ENCODE assay signal across 16 cellular contexts in the genomic region with DNA sequence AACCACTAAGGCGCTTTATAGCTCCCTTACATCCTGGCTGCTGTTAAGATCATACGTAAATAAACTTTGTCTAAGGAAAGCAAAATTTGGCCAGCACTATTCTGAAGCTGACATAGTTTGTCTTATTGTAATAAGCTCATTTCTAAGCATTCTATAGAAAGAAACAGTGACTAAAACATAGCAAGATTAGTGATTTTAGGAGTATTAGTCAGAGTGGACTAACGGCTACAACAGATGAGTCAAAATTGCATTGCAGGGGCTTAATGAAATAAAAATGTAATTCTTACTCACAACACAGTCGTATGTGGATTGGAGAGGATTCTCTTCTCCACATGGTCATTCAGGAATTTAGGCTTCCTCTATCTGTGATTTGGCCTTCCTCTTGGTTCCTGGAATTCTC.
DNase-seq lines count a peak whose midpoint lies in the region; ATAC-seq, FAIRE-seq and TF ChIP-seq lines count a peak whose summit lies in the region.
"Had no signal": no experiment of that assay in that cellular context is flagged by ENCODE, and none has a peak within 500 bp of the region (broad histone marks: within the 10 kb centered on the region; RNA-seq: fewer than 3 reads in every experiment).

No MANE protein-coding gene starts in this region.

- peaks cover 8% of the 10 kb centered on the region for H3K9me3 Mint-ChIP-seq in activated naive CD8-positive, alpha-beta T cell treated with anti-CD3 and anti-CD28 coated beads, Interleukin-2, amount 50 U/mL, for 24 hours
- no peaks in the 10 kb centered on the region for H3K9me3 Mint-ChIP-seq in activated naive CD8-positive, alpha-beta T cell treated with anti-CD3 and anti-CD28 coated beads for 36 hours
- H3K9me3 Mint-ChIP-seq: endodermal cell had no signal

- H3K27ac Mint-ChIP-seq in activated naive CD8-positive, alpha-beta T cell treated with anti-CD3 and anti-CD28 coated beads, Interleukin-2, amount 50 U/mL, for 24 hours, result peak overlapping the region; percentile 68
- H3K27ac Mint-ChIP-seq in activated naive CD8-positive, alpha-beta T cell treated with anti-CD3 and anti-CD28 coated beads for 36 hours, result no peak overlapping the region
- H3K27ac Mint-ChIP-seq: endodermal cell had no signal

- peak; percentile 78 for ATAC-seq in activated naive CD8-positive, alpha-beta T cell treated with anti-CD3 and anti-CD28 coated beads, Interleukin-2, amount 50 U/mL, for 24 hours
- ATAC-seq in HG03432 (IDR thresholded peaks at IDR 0.05; ENCODE audit: unreplicated experiment) (peak; percentile 65), HG03159 (IDR thresholded peaks at IDR 0.05; ENCODE audit: unreplicated experiment) (no peak)
- ATAC-seq: psoas muscle, upper lobe of right lung had no signal

- no peak for FAIRE-seq in bronchial epithelial cell (lab: Jason Lieb, UNC)
- FAIRE-seq: kidney had no signal

- peaks cover 14% of the 10 kb centered on the region for H3K4me1 Mint-ChIP-seq in activated naive CD8-positive, alpha-beta T cell treated with anti-CD3 and anti-CD28 coated beads, Interleukin-2, amount 50 U/mL, for 24 hours
- no peaks in the 10 kb centered on the region for H3K4me1 Mint-ChIP-seq in activated naive CD8-positive, alpha-beta T cell treated with anti-CD3 and anti-CD28 coated beads for 36 hours

- no peaks in the 10 kb centered on the region for H3K27me3 ChIP-seq in bronchial epithelial cell (ENCODE audit: control insufficient read depth, insufficient read depth, low read length)
- H3K27me3 ChIP-seq: cardiac muscle cell, upper lobe of right lung had no signal

- no peak overlapping the region for H3K4me3 Mint-ChIP-seq in activated naive CD8-positive, alpha-beta T cell treated with anti-CD3 and anti-CD28 coated beads, Interleukin-2, amount 50 U/mL, for 24 hours
- H3K4me3 Mint-ChIP-seq in activated naive CD8-positive, alpha-beta T cell treated with anti-CD3 and anti-CD28 coated beads for 36 hours, result no peak overlapping the region
- H3K4me3 Mint-ChIP-seq: endodermal cell had no signal

- H3K36me3 Mint-ChIP-seq in activated naive CD8-positive, alpha-beta T cell treated with anti-CD3 and anti-CD28 coated beads, Interleukin-2, amount 50 U/mL, for 24 hours (ENCODE audit: low read depth), result no peaks in the 10 kb centered on the region
- H3K36me3 Mint-ChIP-seq in activated naive CD8-positive, alpha-beta T cell treated with anti-CD3 and anti-CD28 coated beads for 36 hours, result no peaks in the 10 kb centered on the region

- no peak for TF ChIP-seq CTCF in bronchial epithelial cell (IDR thresholded peaks at IDR 0.05; ENCODE audit: insufficient read depth, low read length, severe bottlenecking)

- DNase-seq in activated naive CD8-positive, alpha-beta T cell treated with anti-CD3 and anti-CD28 coated beads, Interleukin-2, amount 50 U/mL, for 24 hours, result no peak
- DNase-seq in activated naive CD8-positive, alpha-beta T cell treated with anti-CD3 and anti-CD28 coated beads for 36 hours, result no peak
- DNase-seq in bronchial epithelial cell (ENCODE audit: low read depth) (peak; percentile 65), stromal cell of bone marrow (ENCODE audit: low read depth) (peak; percentile 50), retina (no peak)
- no peak for DNase-seq in activated CD4-positive, alpha-beta T cell treated with anti-CD3 and anti-CD28 coated beads, Interleukin-2, amount 50 U/mL, for 4 hours
- DNase-seq: AML-193, DMS153, endodermal cell, kidney, NCI-H446, psoas muscle, upper lobe of right lung had no signal

- peaks cover 2% of the 10 kb centered on the region for H3K27me3 Mint-ChIP-seq in activated naive CD8-positive, alpha-beta T cell treated with anti-CD3 and anti-CD28 coated beads, Interleukin-2, amount 50 U/mL, for 24 hours
- no peaks in the 10 kb centered on the region for H3K27me3 Mint-ChIP-seq in activated naive CD8-positive, alpha-beta T cell treated with anti-CD3 and anti-CD28 coated beads for 36 hours

- no peaks in the 10 kb centered on the region for H3K36me3 ChIP-seq in bronchial epithelial cell (ENCODE audit: control insufficient read depth, insufficient read depth, low read length)
- H3K36me3 ChIP-seq: cardiac muscle cell, upper lobe of right lung had no signal

- no peak overlapping the region for H3K4me3 ChIP-seq in bronchial epithelial cell (ENCODE audit: low read depth, low read length)
- H3K4me3 ChIP-seq: cardiac muscle cell, psoas muscle, upper lobe of right lung had no signal

Comparison
In these comparisons a context has a peak if more than half of its experiments do, and no peak if none do; other contexts are left out.
1. DNase-seq: peak in bronchial epithelial cell (single experiment) and stromal cell of bone marrow (single experiment); none in activated naive CD8-positive, alpha-beta T cell treated with anti-CD3 and anti-CD28 coated beads, Interleukin-2, amount 50 U/mL, for 24 hours (single experiment), activated naive CD8-positive, alpha-beta T cell treated with anti-CD3 and anti-CD28 coated beads for 36 hours (single experiment), retina (single experiment) and activated CD4-positive, alpha-beta T cell treated with anti-CD3 and anti-CD28 coated beads, Interleukin-2, amount 50 U/mL, for 4 hours (0 of 2).